28 cellular contexts compared by ENCODE assay signal in genomic region chrX:135429429-135429828, GRCh38.
"Had no signal": no experiment of that assay in that cellular context is flagged by ENCODE, and none has a peak within 500 bp of the region (broad histone marks: within the 10 kb centered on the region; RNA-seq: fewer than 3 reads in every experiment).

No MANE protein-coding gene starts in this region.

- H2AFZ ChIP-seq: neural progenitor cell, parathyroid adenoma had no signal

- H3K4me3 Mint-ChIP-seq: natural killer cell; nephron; neural progenitor cell; stimulated activated memory B cell treated with anti-CD40 and anti-IgM and Interleukin-4, amounts not matched to agents 10 μg/mL and 1 μg/mL and 100 μg/mL, for 72 hours; stimulated activated naive CD8-positive, alpha-beta T cell treated with anti-CD3 and anti-CD28 coated beads, Interleukin-15, Interleukin-2, amounts not matched to agents 100 ng/mL and 50 ng/mL, for 24 hours had no signal

- DNase-seq: natural killer cell; occipital lobe; ovary; posterior cingulate gyrus; psoas muscle; right cardiac atrium; right lobe of liver; sigmoid colon; small intestine; stimulated activated CD4-positive, alpha-beta T cell treated with anti-CD3 and anti-CD28 coated beads, Interleukin-15, amount 100 ng/mL, for 24 hours; stimulated activated CD4-positive, alpha-beta T cell treated with anti-CD3 and anti-CD28 coated beads, Interleukin-2, amount 100 ng/mL, for 24 hours; stimulated activated CD4-positive, alpha-beta T cell treated with anti-CD3 and anti-CD28 coated beads, Interleukin-2, amount 100 ng/mL, for 48 hours; stimulated activated CD4-positive, alpha-beta T cell treated with anti-CD3 and anti-CD28 coated beads, Interleukin-4, amount 100 ng/mL, for 24 hours; stimulated activated naive CD4-positive, alpha-beta T cell; stomach; thyroid gland; trophoblast cell; upper lobe of left lung had no signal

- H3K4me1 ChIP-seq: neural progenitor cell, parathyroid adenoma, psoas muscle, right lobe of liver, sigmoid colon, stomach, thyroid gland, tibial nerve, upper lobe of left lung, vagina had no signal

- H3K9me3 Mint-ChIP-seq: stimulated activated naive CD8-positive, alpha-beta T cell treated with anti-CD3 and anti-CD28 coated beads, Interleukin-15, Interleukin-2, amounts not matched to agents 100 ng/mL and 50 ng/mL, for 24 hours had no signal

- H3K4me2 ChIP-seq: neural progenitor cell had no signal

- H3K27ac ChIP-seq: neural progenitor cell, ovary, parathyroid adenoma, psoas muscle, right lobe of liver, sigmoid colon, stomach, thoracic aorta, thyroid gland, tibial nerve, upper lobe of left lung, vagina had no signal

- H3K9ac ChIP-seq: neural progenitor cell, parathyroid adenoma had no signal

- H3K79me2 ChIP-seq: parathyroid adenoma had no signal

- H3K27ac Mint-ChIP-seq: natural killer cell; nephron; neural progenitor cell; progenitor cell of endocrine pancreas; stimulated activated memory B cell treated with anti-CD40 and anti-IgM and Interleukin-4, amounts not matched to agents 10 μg/mL and 1 μg/mL and 100 μg/mL, for 72 hours; stimulated activated naive CD8-positive, alpha-beta T cell treated with anti-CD3 and anti-CD28 coated beads, Interleukin-15, Interleukin-2, amounts not matched to agents 100 ng/mL and 50 ng/mL, for 24 hours had no signal

- H3K4me3 ChIP-seq: neural progenitor cell, ovary, psoas muscle, right lobe of liver, sigmoid colon, stomach, thoracic aorta, thyroid gland, tibial nerve, upper lobe of left lung, vagina had no signal

- H3K36me3 ChIP-seq: neural progenitor cell, ovary, right lobe of liver, sigmoid colon, stomach, thoracic aorta, thyroid gland, tibial nerve, upper lobe of left lung, vagina had no signal

- H3K9me3 ChIP-seq: psoas muscle, right lobe of liver, sigmoid colon, thoracic aorta, thyroid gland, tibial nerve, upper lobe of left lung, vagina had no signal

- H3K27me3 ChIP-seq: neural progenitor cell, ovary, right lobe of liver, thyroid gland, tibial nerve, upper lobe of left lung, vagina had no signal

- FAIRE-seq: small intestine, urothelium cell line had no signal

- H3K4me1 Mint-ChIP-seq: natural killer cell; neural progenitor cell; stimulated activated memory B cell treated with anti-CD40 and anti-IgM and Interleukin-4, amounts not matched to agents 10 μg/mL and 1 μg/mL and 100 μg/mL, for 72 hours had no signal

- ATAC-seq: natural killer cell; psoas muscle; right cardiac atrium; right lobe of liver; stimulated activated memory B cell treated with anti-CD40 and anti-IgM and Interleukin-4, amounts not matched to agents 10 μg/mL and 1 μg/mL and 100 μg/mL, for 72 hours had no signal

- H3K36me3 Mint-ChIP-seq: natural killer cell; neural progenitor cell; stimulated activated memory B cell treated with anti-CD40 and anti-IgM and Interleukin-4, amounts not matched to agents 10 μg/mL and 1 μg/mL and 100 μg/mL, for 72 hours had no signal
